In genomic region chr11:45906096-45906682, GRCh38 we compare ENCODE assay signal across 21 cellular contexts. TPM values are rescaled to one million over a fixed set of nuclear protein-coding genes. Genes with fewer than 3 reads are reported as not detected.
A peak's percentile ranks its signal among the peaks of the same experiment; 100 is the strongest.
DNase-seq lines count a peak whose midpoint lies in the region; ATAC-seq, FAIRE-seq and TF ChIP-seq lines count a peak whose summit lies in the region.
"Had no signal": no experiment of that assay in that cellular context is flagged by ENCODE, and none has a peak within 500 bp of the region (broad histone marks: within the 10 kb centered on the region; RNA-seq: fewer than 3 reads in every experiment).

No MANE protein-coding gene starts in this region.

- no peak for ATAC-seq in GM19395 (IDR thresholded peaks at IDR 0.05; ENCODE audit: unreplicated experiment)

- CTCF ChIA-PET in endothelial cell of umbilical vein (lab: Charles Lee) = interaction anchor here (1.9 kb wide), 1 partner anchor 33 kb away, joined by 4 read pairs; no protein-coding TSS in a partner anchor

- peaks cover 7% of the 10 kb centered on the region for H3K4me1 Mint-ChIP-seq in neural progenitor cell

- H4K20me1 ChIP-seq in Karpas-422 (ENCODE audit: insufficient read depth, low read depth, low read length) (peaks cover 6% of the 10 kb centered on the region; the same call in 1 of the 2 replicates), endothelial cell of umbilical vein (replicated peaks; ENCODE audit: control insufficient read depth, extremely low read depth, insufficient read depth, low read length) (no peaks in the 10 kb centered on the region), neural progenitor cell (ENCODE audit: low read depth) (peaks cover 14% of the 10 kb centered on the region)

- FAIRE-seq in GM12892 (lab: Jason Lieb, UNC) (peak; percentile 64), endothelial cell of umbilical vein (lab: Jason Lieb, UNC) (no peak)

- no peak overlapping the region for H2AFZ ChIP-seq in Karpas-422 (ENCODE audit: low read length)
- H2AFZ ChIP-seq in endothelial cell of umbilical vein (ENCODE audit: low read depth, low read length) = no peak overlapping the region
- H2AFZ ChIP-seq in neural progenitor cell (replicated peaks) = no peak overlapping the region

- no peaks in the 10 kb centered on the region for H3K4me1 ChIP-seq in Karpas-422 (ENCODE audit: low read length)
- no peaks in the 10 kb centered on the region for H3K4me1 ChIP-seq in endothelial cell of umbilical vein (ENCODE audit: control insufficient read depth, extremely low read depth, insufficient read depth, low read length)
- peaks cover 2% of the 10 kb centered on the region for H3K4me1 ChIP-seq in neural progenitor cell
- H3K4me1 ChIP-seq: gastrocnemius medialis had no signal

- H3K4me2 ChIP-seq in Karpas-422 (ENCODE audit: low read depth, low read length, poor library complexity, severe bottlenecking) (no peak overlapping the region), endothelial cell of umbilical vein (ENCODE audit: insufficient read depth, low read length) (no peak overlapping the region), neural progenitor cell (no peak overlapping the region)

- BruUV-seq in endothelial cell of umbilical vein (replicated peaks; lab: Mats Ljungman, UMichigan) = TSS peak; percentile 10

- H3K9ac ChIP-seq in Karpas-422 (ENCODE audit: low read length) (no peak overlapping the region), endothelial cell of umbilical vein (replicated peaks; ENCODE audit: extremely low read depth, insufficient read depth, low read length) (no peak overlapping the region), neural progenitor cell (no peak overlapping the region)

- DNase-seq in GM12892 (ENCODE audit: insufficient read length) (no peak), Karpas-422 (peak; percentile 52), endothelial cell of umbilical vein (ENCODE audit: low read depth, low spot score) (no peak), neural progenitor cell (ENCODE audit: low spot score) (no peak), NCI-H2081 (lab: John Stamatoyannopoulos, UW) (no peak), germinal center (ENCODE audit: low spot score) (no peak)
- DNase-seq: amniotic stem cell, gastrocnemius medialis, MG63, NCI-H146, NCI-H2171 treated with DMSO at 0.1 percent for 48 hours, NCI-H748 treated with DMSO at 0.1 percent for 48 hours, retina, SIG-M5, tibial artery, WERI-Rb-1 had no signal

- 0 out of 2 replicates have a peak, but pooled peaks cover 2% of the 10 kb centered on the region for H3K36me3 ChIP-seq in Karpas-422 (ENCODE audit: insufficient read depth, low read length)
- H3K36me3 ChIP-seq in endothelial cell of umbilical vein (ENCODE audit: control insufficient read depth in 2 of 2, extremely low read depth in 1 of 2, insufficient read depth in 2 of 2, low read length in 2 of 2) = peaks cover 0 to 20% of the 10 kb centered on the region in 2 experiments
- no peaks in the 10 kb centered on the region for H3K36me3 ChIP-seq in neural progenitor cell
- H3K36me3 ChIP-seq: MG63 had no signal

- no peak overlapping the region for H3K4me3 Mint-ChIP-seq in neural progenitor cell
- H3K4me3 Mint-ChIP-seq: activated T-helper 1 cell treated with anti-CD3 and anti-CD28 coated beads, Interleukin-12 subunit alpha, Interleukin-12 subunit beta, Interleukin-2, Interleukin-4 antibody, amounts not matched to agents 30 ng/mL and 10 ng/mL and 1 ng/mL, durations not matched to agents 14 hours and 24 hours and 36 hours; T-helper 1 cell treated with Interleukin-12 subunit alpha and Interleukin-12 subunit beta and Interleukin-4 antibody, amounts not matched to agents 30 μg/mL and 1 μg/mL, for 36 hours had no signal

- dilution Hi-C loops in endothelial cell of umbilical vein (cut with MboI; ENCODE audit: extremely low pct_ligation_motif_present, low sequenced_read_pairs) = no loop called here

- H3K36me3 Mint-ChIP-seq in neural progenitor cell = peaks cover 6% of the 10 kb centered on the region

- H3K27ac ChIP-seq in Karpas-422 (ENCODE audit: low read length) (no peak overlapping the region), endothelial cell of umbilical vein (ENCODE audit: insufficient read depth, low read depth, low read length) (no peak overlapping the region), neural progenitor cell (no peak overlapping the region)
- H3K27ac ChIP-seq: gastrocnemius medialis, tibial artery, WERI-Rb-1 had no signal

- TF ChIP-seq CTCF in endothelial cell of umbilical vein (IDR thresholded peaks at IDR 0.05; ENCODE audit: extremely low read depth in 1 of 2, insufficient read depth in 1 of 2, low read depth in 1 of 2, low read length in 2 of 2) (no peak), neural progenitor cell (IDR thresholded peaks at IDR 0.05) (no peak)

- no peaks in the 10 kb centered on the region for H3K9me3 Mint-ChIP-seq in neural progenitor cell
- H3K9me3 Mint-ChIP-seq: activated T-helper 1 cell treated with anti-CD3 and anti-CD28 coated beads, Interleukin-12 subunit alpha, Interleukin-12 subunit beta, Interleukin-2, Interleukin-4 antibody, amounts not matched to agents 30 ng/mL and 10 ng/mL and 1 ng/mL, durations not matched to agents 14 hours and 24 hours and 36 hours; T-helper 1 cell treated with Interleukin-12 subunit alpha and Interleukin-12 subunit beta and Interleukin-4 antibody, amounts not matched to agents 30 μg/mL and 1 μg/mL, for 36 hours had no signal

- no peak for TF ChIP-seq POLR2A in GM12892 (IDR thresholded peaks at IDR 0.05; ENCODE audit: low read depth, low read length)
- TF ChIP-seq POLR2A in endothelial cell of umbilical vein (IDR thresholded peaks at IDR 0.05; ENCODE audit: low read depth, low read length) = no peak

- peak overlapping the region; percentile 57 for H3K27ac Mint-ChIP-seq in neural progenitor cell
- H3K27ac Mint-ChIP-seq: activated T-helper 1 cell treated with anti-CD3 and anti-CD28 coated beads, Interleukin-12 subunit alpha, Interleukin-12 subunit beta, Interleukin-2, Interleukin-4 antibody, amounts not matched to agents 30 ng/mL and 10 ng/mL and 1 ng/mL, durations not matched to agents 14 hours and 24 hours and 36 hours; T-helper 1 cell treated with Interleukin-12 subunit alpha and Interleukin-12 subunit beta and Interleukin-4 antibody, amounts not matched to agents 30 μg/mL and 1 μg/mL, for 36 hours had no signal

- no peaks in the 10 kb centered on the region for H3K9me1 ChIP-seq in endothelial cell of umbilical vein (replicated peaks; ENCODE audit: control insufficient read depth, extremely low read depth, insufficient read depth, low read length)

- no peaks in the 10 kb centered on the region for H3K79me2 ChIP-seq in Karpas-422 (ENCODE audit: low read length)
- no peaks in the 10 kb centered on the region for H3K79me2 ChIP-seq in endothelial cell of umbilical vein (ENCODE audit: control insufficient read depth, insufficient read depth, low read length)
- no peaks in the 10 kb centered on the region for H3K79me2 ChIP-seq in neural progenitor cell (ENCODE audit: low read depth)

- no peaks in the 10 kb centered on the region for H3K9me2 ChIP-seq in Karpas-422 (replicated peaks; ENCODE audit: insufficient read depth, low read length)

- POLR2A ChIA-PET in endothelial cell of umbilical vein (lab: Charles Lee) = interaction anchor here (1.5 kb wide), 1 partner anchor 12 kb away, joined by 3 read pairs; the partner anchor contains the start of gene PEX16

- no peak overlapping the region for H3K4me3 ChIP-seq in Karpas-422 (ENCODE audit: low read length)
- H3K4me3 ChIP-seq in endothelial cell of umbilical vein (replicated peaks in 1 of 3; ENCODE audit: insufficient read depth in 1 of 3, low read depth in 1 of 3, low read length in 3 of 3) = no peak overlapping the region
- H3K4me3 ChIP-seq in neural progenitor cell = no peak overlapping the region
- H3K4me3 ChIP-seq: gastrocnemius medialis, MG63, tibial artery had no signal

- H3K9me3 ChIP-seq in Karpas-422 (ENCODE audit: low read length) = no peaks in the 10 kb centered on the region
- no peaks in the 10 kb centered on the region for H3K9me3 ChIP-seq in endothelial cell of umbilical vein (replicated peaks; ENCODE audit: control insufficient read depth, insufficient read depth, low read length)
- no peaks in the 10 kb centered on the region for H3K9me3 ChIP-seq in neural progenitor cell (ENCODE audit: low read depth)
- H3K9me3 ChIP-seq: gastrocnemius medialis, MG63, tibial artery had no signal

- intact Hi-C loops in endothelial cell of umbilical vein (cut with micrococcal nuclease) = no loop called here

- H3F3A ChIP-seq in neural progenitor cell (ENCODE audit: low read depth) = peaks cover 4% of the 10 kb centered on the region

- H3K27me3 ChIP-seq in Karpas-422 (ENCODE audit: low read length) (no peaks in the 10 kb centered on the region), endothelial cell of umbilical vein (ENCODE audit: control insufficient read depth in 2 of 2, insufficient read depth in 2 of 2, low read length in 2 of 2) (no peaks in the 10 kb centered on the region), neural progenitor cell (peaks cover 2% of the 10 kb centered on the region)
- H3K27me3 ChIP-seq: gastrocnemius medialis, MG63, tibial artery had no signal

- H3K27me3 Mint-ChIP-seq in neural progenitor cell (ENCODE audit: insufficient read depth, low read depth) = peaks cover 13% of the 10 kb centered on the region

RNA-seq across cellular contexts. Expression of gene FREY1, which starts 0.9 kb away (rescaled TPM):
- not detected for polyA plus RNA-seq in GM12892 (2012; ENCODE audit: missing spikeins)
- total RNA-seq in Karpas-422 (2014; rRNA removed; shearing (Covaris generic); ENCODE audit: low replicate concordance) = 2.3 and 3.9 TPM in 2 replicates
- total RNA-seq in endothelial cell of umbilical vein = 1.1 and 1.4 TPM in 2 replicates
- polyA plus RNA-seq in endothelial cell of umbilical vein = 0.53 and 0.84 TPM in 2 replicates
- 0.20 and 0.30 TPM in 2 replicates for polyA plus RNA-seq in endothelial cell of umbilical vein (2011; cell fraction: cytosol; rRNA removed)
- polyA plus RNA-seq in endothelial cell of umbilical vein (2011; cell fraction: nucleus; rRNA removed) = 2.9 and 4.5 TPM in 2 replicates
- polyA plus RNA-seq in endothelial cell of umbilical vein (2012) = 0.33 TPM in 1 of 2 replicates, not detected in the other
- 1.2 and 3.4 TPM in 2 replicates for polyA minus RNA-seq in endothelial cell of umbilical vein
- polyA minus RNA-seq in endothelial cell of umbilical vein (2011; cell fraction: cytosol; rRNA and poly(A)+ RNA removed) = not detected
- 6.7 and 13.2 TPM in 2 replicates for polyA minus RNA-seq in endothelial cell of umbilical vein (2011; cell fraction: nucleus; rRNA and poly(A)+ RNA removed)
- 0.99 TPM in 1 of 2 replicates, not detected in the other for total RNA-seq in neural progenitor cell (ENCODE audit: low replicate concordance)
- total RNA-seq: gastrocnemius medialis, H4 had no signal

RNA-seq across cellular contexts. Expression of gene PEX16, which starts 11.5 kb away (rescaled TPM):
- polyA plus RNA-seq in GM12892 (2012; ENCODE audit: missing spikeins) = 14.3 TPM
- total RNA-seq in Karpas-422 (2014; rRNA removed; shearing (Covaris generic); ENCODE audit: low replicate concordance) = 83.3 and 89.3 TPM in 2 replicates
- total RNA-seq in endothelial cell of umbilical vein (25.7 and 27.4 TPM in 2 replicates), neural progenitor cell (ENCODE audit: low replicate concordance) (11.6 and 26.5 TPM in 2 replicates)
- polyA plus RNA-seq in endothelial cell of umbilical vein = 32.2 and 36.8 TPM in 2 replicates
- polyA plus RNA-seq in endothelial cell of umbilical vein (2011; cell fraction: cytosol; rRNA removed) = 22.2 and 27.6 TPM in 2 replicates
- 43.7 and 47.3 TPM in 2 replicates for polyA plus RNA-seq in endothelial cell of umbilical vein (2011; cell fraction: nucleus; rRNA removed)
- 18.1 and 27.9 TPM in 2 replicates for polyA plus RNA-seq in endothelial cell of umbilical vein (2012)
- 14.1 and 19.1 TPM in 2 replicates for polyA minus RNA-seq in endothelial cell of umbilical vein
- polyA minus RNA-seq in endothelial cell of umbilical vein (2011; cell fraction: cytosol; rRNA and poly(A)+ RNA removed) = 26.3 TPM
- polyA minus RNA-seq in endothelial cell of umbilical vein (2011; cell fraction: nucleus; rRNA and poly(A)+ RNA removed) = 13.8 and 21.0 TPM in 2 replicates

RNA-seq across cellular contexts. Expression of gene LARGE2, which starts 16.3 kb away (rescaled TPM):
- not detected for polyA plus RNA-seq in GM12892 (2012; ENCODE audit: missing spikeins)
- 9.5 and 10.8 TPM in 2 replicates for total RNA-seq in Karpas-422 (2014; rRNA removed; shearing (Covaris generic); ENCODE audit: low replicate concordance)
- total RNA-seq in endothelial cell of umbilical vein (not detected in 2 replicates), neural progenitor cell (ENCODE audit: low replicate concordance) (5.0 and 13.4 TPM in 2 replicates)
- 0.06 and 0.10 TPM in 2 replicates for polyA plus RNA-seq in endothelial cell of umbilical vein
- 0.04 TPM in 1 of 2 replicates, not detected in the other for polyA plus RNA-seq in endothelial cell of umbilical vein (2011; cell fraction: cytosol; rRNA removed)
- 0.05 TPM in 1 of 2 replicates, not detected in the other for polyA plus RNA-seq in endothelial cell of umbilical vein (2011; cell fraction: nucleus; rRNA removed)
- polyA plus RNA-seq in endothelial cell of umbilical vein (2012) = not detected in 2 replicates
- polyA minus RNA-seq in endothelial cell of umbilical vein = 0.12 and 0.19 TPM in 2 replicates
- not detected for polyA minus RNA-seq in endothelial cell of umbilical vein (2011; cell fraction: cytosol; rRNA and poly(A)+ RNA removed)
- not detected in 2 replicates for polyA minus RNA-seq in endothelial cell of umbilical vein (2011; cell fraction: nucleus; rRNA and poly(A)+ RNA removed)
- total RNA-seq: activated T-helper 1 cell treated with anti-CD3 and anti-CD28 coated beads, Interleukin-12 subunit alpha, Interleukin-12 subunit beta, Interleukin-2, Interleukin-4 antibody, amounts not matched to agents 30 ng/mL and 10 ng/mL and 1 ng/mL, durations not matched to agents 14 hours and 24 hours and 36 hours; cardiac septum; gastrocnemius medialis; H4 had no signal

RNA-seq across cellular contexts. Expression of gene MAPK8IP1, which starts 20.7 kb away (rescaled TPM):
- 0.15 TPM for polyA plus RNA-seq in GM12892 (2012; ENCODE audit: missing spikeins)
- 0.83 TPM in 1 of 2 replicates, not detected in the other for total RNA-seq in Karpas-422 (2014; rRNA removed; shearing (Covaris generic); ENCODE audit: low replicate concordance)
- total RNA-seq in endothelial cell of umbilical vein = 4.8 and 5.3 TPM in 2 replicates
- 4.1 and 6.8 TPM in 2 replicates for polyA plus RNA-seq in endothelial cell of umbilical vein
- 3.2 and 3.9 TPM in 2 replicates for polyA plus RNA-seq in endothelial cell of umbilical vein (2011; cell fraction: cytosol; rRNA removed)
- polyA plus RNA-seq in endothelial cell of umbilical vein (2011; cell fraction: nucleus; rRNA removed) = 2.5 and 2.8 TPM in 2 replicates
- 3.8 and 4.9 TPM in 2 replicates for polyA plus RNA-seq in endothelial cell of umbilical vein (2012)
- polyA minus RNA-seq in endothelial cell of umbilical vein = 2.3 and 2.9 TPM in 2 replicates
- 1.1 TPM for polyA minus RNA-seq in endothelial cell of umbilical vein (2011; cell fraction: cytosol; rRNA and poly(A)+ RNA removed)
- 1.3 TPM in 2 replicates for polyA minus RNA-seq in endothelial cell of umbilical vein (2011; cell fraction: nucleus; rRNA and poly(A)+ RNA removed)
- total RNA-seq in neural progenitor cell (ENCODE audit: low replicate concordance) = 3.7 and 11.0 TPM in 2 replicates

RNA-seq across cellular contexts. Expression of gene CRY2, which starts 58.9 kb away (rescaled TPM):
- polyA plus RNA-seq in GM12892 (2012; ENCODE audit: missing spikeins) = 5.4 TPM
- 12.5 and 16.1 TPM in 2 replicates for total RNA-seq in Karpas-422 (2014; rRNA removed; shearing (Covaris generic); ENCODE audit: low replicate concordance)
- 8.8 and 11.7 TPM in 2 replicates for total RNA-seq in endothelial cell of umbilical vein
- polyA plus RNA-seq in endothelial cell of umbilical vein = 7.1 and 7.7 TPM in 2 replicates
- polyA plus RNA-seq in endothelial cell of umbilical vein (2011; cell fraction: cytosol; rRNA removed) = 3.9 and 4.2 TPM in 2 replicates
- polyA plus RNA-seq in endothelial cell of umbilical vein (2011; cell fraction: nucleus; rRNA removed) = 23.2 and 24.2 TPM in 2 replicates
- polyA plus RNA-seq in endothelial cell of umbilical vein (2012) = 4.5 and 6.4 TPM in 2 replicates
- 18.9 and 21.8 TPM in 2 replicates for polyA minus RNA-seq in endothelial cell of umbilical vein
- 6.7 TPM for polyA minus RNA-seq in endothelial cell of umbilical vein (2011; cell fraction: cytosol; rRNA and poly(A)+ RNA removed)
- polyA minus RNA-seq in endothelial cell of umbilical vein (2011; cell fraction: nucleus; rRNA and poly(A)+ RNA removed) = 20.3 and 22.4 TPM in 2 replicates
- total RNA-seq in neural progenitor cell (ENCODE audit: low replicate concordance) = 15.8 and 18.7 TPM in 2 replicates
